In the genomic region with DNA sequence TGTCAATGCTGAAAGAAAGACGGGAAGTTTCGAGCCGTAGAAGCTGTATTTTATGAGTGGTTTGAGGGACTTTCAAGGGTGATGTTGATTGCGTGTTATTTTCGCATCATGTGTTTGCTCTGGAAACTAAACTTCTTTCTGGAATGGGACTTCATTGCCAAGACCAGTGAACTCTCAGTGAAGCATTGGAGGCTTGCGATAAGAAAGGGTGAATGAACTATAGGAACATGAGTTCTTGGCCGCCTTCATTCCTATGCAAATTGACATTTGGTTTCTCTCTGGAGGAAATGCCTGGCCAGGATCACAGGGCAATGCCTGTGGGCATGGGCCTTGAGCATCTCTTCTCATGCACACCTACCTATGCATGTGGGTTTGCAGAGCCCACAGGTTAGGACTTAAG, we compare ENCODE assay signal across 20 cellular contexts.
A peak's percentile ranks its signal among the peaks of the same experiment; 100 is the strongest.
DNase-seq lines count a peak whose midpoint lies in the region; ATAC-seq and TF ChIP-seq lines count a peak whose summit lies in the region.
"Had no signal": no experiment of that assay in that cellular context is flagged by ENCODE, and none has a peak within 500 bp of the region (broad histone marks: within the 10 kb centered on the region; RNA-seq: fewer than 3 reads in every experiment).

No MANE protein-coding gene starts in this region.

- no peak for TF ChIP-seq CTCF in lung (IDR thresholded peaks at IDR 0.05; ENCODE audit: control extremely low read depth, extremely low read depth)

- peak; percentile 34 for ATAC-seq in left lobe of liver
- peak; percentile 19 for ATAC-seq in lung (ENCODE audit: insufficient read depth, low FRiP score)
- ATAC-seq in HG02571 (IDR thresholded peaks at IDR 0.05; ENCODE audit: unreplicated experiment), result no peak
- ATAC-seq: A549 had no signal

- H3K27me3 ChIP-seq in lung (ENCODE audit: control insufficient read depth, insufficient read depth), result no peaks in the 10 kb centered on the region
- H3K27me3 ChIP-seq: BE2C; BLaER1 treated with 17β-estradiol and CSF1 and Interleukin-3, amounts not matched to agents 10 nM and 100 nM had no signal

- H3K27ac ChIP-seq in lung (ENCODE audit: low read depth in 1 of 2, low read length in 1 of 2), result no peak overlapping the region
- H3K27ac ChIP-seq: A549; BLaER1 treated with 17β-estradiol and CSF1 and Interleukin-3, amounts not matched to agents 10 nM and 100 nM had no signal

- WGBS in lung, 2 donors, result 58 to 59% methylated on average over 7 of the region's 7 CpGs

- DNase-seq in astrocyte of the hippocampus (ENCODE audit: low read depth, low spot score) (peak; percentile 14), left lobe of liver (ENCODE audit: low spot score) (no peak), lung (ENCODE audit: low spot score) (no peak), SKM-1 treated with dmso at 0.1 percent for 144 hours (lab: John Stamatoyannopoulos, UW; ENCODE audit: unreplicated experiment) (no peak), DMS79 (lab: John Stamatoyannopoulos, UW) (no peak)
- DNase-seq: 8988T; ACHN; AML-193; BE2C; Calu3; CD4-positive, alpha-beta memory T cell; COR-L47; DMS53; DND-41; GOT3; H7; HCEC 1CT had no signal

- H3K9me3 ChIP-seq in lung (ENCODE audit: control insufficient read depth in 2 of 2, insufficient read depth in 1 of 2, low read length in 1 of 2), result peaks cover 0 to 2% of the 10 kb centered on the region in 2 donors
- H3K9me3 ChIP-seq: BE2C; BLaER1 treated with 17β-estradiol and CSF1 and Interleukin-3, amounts not matched to agents 10 nM and 100 nM had no signal

- no peak overlapping the region for H3K4me3 ChIP-seq in lung
- H3K4me3 ChIP-seq: A549; BLaER1 treated with 17β-estradiol and CSF1 and Interleukin-3, amounts not matched to agents 10 nM and 100 nM had no signal

- no peaks in the 10 kb centered on the region for H3K4me1 ChIP-seq in lung (ENCODE audit: control insufficient read depth in 2 of 2, insufficient read depth in 2 of 2, low read length in 2 of 2)
- H3K4me1 ChIP-seq: A549, BE2C had no signal

- no peaks in the 10 kb centered on the region for H3K36me3 ChIP-seq in lung (ENCODE audit: control insufficient read depth in 2 of 2, insufficient read depth in 2 of 2, low read length in 2 of 2)
- H3K36me3 ChIP-seq: BE2C; BLaER1 treated with 17β-estradiol and CSF1 and Interleukin-3, amounts not matched to agents 10 nM and 100 nM had no signal
